Comparison of ENCODE assay signal across 10 cellular contexts in the genomic region with DNA sequence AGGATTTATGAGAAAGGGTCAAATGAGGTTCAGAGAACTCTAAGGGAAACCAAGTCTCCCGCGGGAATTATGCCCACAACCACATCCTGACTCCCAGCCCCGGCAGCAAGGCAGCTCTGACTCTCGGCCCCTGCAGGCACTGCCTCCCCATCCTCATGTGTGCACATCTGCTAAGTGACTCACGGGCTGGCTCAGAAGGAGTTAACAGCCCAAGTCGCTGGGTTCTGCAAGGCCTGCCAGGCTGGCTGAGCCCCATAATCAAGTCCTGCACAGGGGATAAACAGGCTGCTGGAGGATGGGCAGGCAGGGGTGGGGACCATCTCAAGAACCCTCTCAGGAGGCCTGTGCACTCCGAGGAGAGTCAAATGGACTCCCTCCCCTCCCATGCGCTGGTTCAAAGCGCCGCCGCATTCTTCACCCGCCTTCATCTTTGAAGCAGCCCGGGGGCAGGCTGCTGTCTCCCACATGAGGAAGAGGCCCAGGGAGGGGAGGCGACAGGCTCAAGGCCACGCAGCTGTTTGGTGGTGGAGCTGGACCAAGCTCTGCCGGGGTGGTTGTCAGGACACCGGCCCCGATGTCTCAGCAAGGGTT.
A peak's percentile ranks its signal among the peaks of the same experiment; 100 is the strongest.
DNase-seq lines count a peak whose midpoint lies in the region; ATAC-seq, FAIRE-seq and TF ChIP-seq lines count a peak whose summit lies in the region.
"Had no signal": no experiment of that assay in that cellular context is flagged by ENCODE, and none has a peak within 500 bp of the region (broad histone marks: within the 10 kb centered on the region; RNA-seq: fewer than 3 reads in every experiment).

No MANE protein-coding gene starts in this region.

- FAIRE-seq in RCC 7860 (lab: Jason Lieb, UNC), result no peak
- FAIRE-seq: islet of Langerhans had no signal

- TF ChIP-seq EP300 in stomach (IDR thresholded peaks at IDR 0.05), result no peak

- H3K4me3 ChIP-seq in stomach, result no peak overlapping the region

- intact Hi-C loops in stomach (cut with DNase I; ENCODE audit: low total_unique reads), result no loop called here

- H3K27me3 ChIP-seq in stomach, result peaks cover 0 to 65% (median 19%) of the 10 kb centered on the region in 3 donors

- ATAC-seq in HG02588 (IDR thresholded peaks at IDR 0.05; ENCODE audit: unreplicated experiment) (no peak), HG03457 (IDR thresholded peaks at IDR 0.05; ENCODE audit: unreplicated experiment) (no peak)

- DNase-seq in NCI-H82 (lab: John Stamatoyannopoulos, UW) (peak; percentile 19), NCI-H82 treated with DMSO at 0.1 percent for 48 hours (lab: John Stamatoyannopoulos, UW; ENCODE audit: unreplicated experiment) (no peak), RCC 7860 (ENCODE audit: low spot score) (peak; percentile 79), glomerular visceral epithelial cell (ENCODE audit: extremely low spot score) (peak; percentile 45), stomach (peak; percentile 22), NCI-H2029 treated with DMSO at 0.1 percent for 48 hours (lab: John Stamatoyannopoulos, UW) (no peak)
- DNase-seq: stimulated activated CD4-positive, alpha-beta T cell treated with anti-CD3 and anti-CD28 coated beads, Interleukin-15, amount 100 ng/mL, for 24 hours had no signal

- no peaks in the 10 kb centered on the region for H3K36me3 ChIP-seq in stomach

- TF ChIP-seq POLR2A in stomach (IDR thresholded peaks at IDR 0.05), result no peak

- TF ChIP-seq CTCF in stomach (IDR thresholded peaks at IDR 0.05), result no peak

- no peaks in the 10 kb centered on the region for H3K9me3 ChIP-seq in stomach

- WGBS in stomach, 5 donors, result 31 to 50% (median 38%) methylated on average over 7 to 18 of the region's 18 CpGs

- no peak overlapping the region for H3K27ac ChIP-seq in stomach

- peaks cover 0 to 15% (median 12%) of the 10 kb centered on the region in 4 donors for H3K4me1 ChIP-seq in stomach

Comparison
In these comparisons a context has a peak if more than half of its experiments do, and no peak if none do; other contexts are left out.
1. DNase-seq: peak in NCI-H82 (single experiment), RCC 7860 (single experiment), glomerular visceral epithelial cell (single experiment) and stomach (single experiment); none in NCI-H82 treated with DMSO at 0.1 percent for 48 hours (single experiment) and NCI-H2029 treated with DMSO at 0.1 percent for 48 hours (single experiment).